ENCODE assay signal across 9 cellular contexts in genomic region chr15:32718822-32719716, GRCh38. TPM values are rescaled to one million over a fixed set of nuclear protein-coding genes. Genes with fewer than 3 reads are reported as not detected.
DNase-seq lines count a peak whose midpoint lies in the region; ATAC-seq and TF ChIP-seq lines count a peak whose summit lies in the region.
"Had no signal": no experiment of that assay in that cellular context is flagged by ENCODE, and none has a peak within 500 bp of the region (broad histone marks: within the 10 kb centered on the region; RNA-seq: fewer than 3 reads in every experiment).

No MANE protein-coding gene starts in this region.

- H2BK12ac ChIP-seq in neuronal stem cell (ENCODE audit: low read length) = peak overlapping the region; percentile 10

- ATAC-seq in Panc1 = peak; percentile 69
- ATAC-seq in HG03045 (IDR thresholded peaks at IDR 0.05; ENCODE audit: unreplicated experiment) = no peak
- ATAC-seq in GM21528 (IDR thresholded peaks at IDR 0.05; ENCODE audit: low FRiP score, unreplicated experiment) = no peak
- no peak for ATAC-seq in GM18870 (IDR thresholded peaks at IDR 0.05; ENCODE audit: unreplicated experiment)

- no peak overlapping the region for H2BK5ac ChIP-seq in neuronal stem cell (ENCODE audit: low read length)

- peak overlapping the region; percentile 85 for H3K9ac ChIP-seq in neuronal stem cell (ENCODE audit: low read depth, low read length, poor library complexity)

- peaks cover 15 to 25% (median 20%) of the 10 kb centered on the region in 3 donors for H3K4me1 Mint-ChIP-seq in CD8-positive, alpha-beta memory T cell

- in situ Hi-C loops in Panc1 (cut with HindIII; ENCODE audit: low pct_unique_long_range_greater_than_20kb, low sequenced_read_pairs) = no loop called here

- peak overlapping the region; percentile 75 for H3K23ac ChIP-seq in neuronal stem cell (ENCODE audit: low read depth, low read length, poor library complexity)

- peak overlapping the region in 4 of 7 donors; percentile 5 to 57 (median 38) for H3K4me3 Mint-ChIP-seq in CD8-positive, alpha-beta memory T cell
- H3K4me3 Mint-ChIP-seq: activated naive CD4-positive, alpha-beta T cell treated with anti-CD3 and anti-CD28 coated beads, Interleukin-2, amount 50 U/mL, for 24 hours had no signal

- no peak overlapping the region for H3K4me3 ChIP-seq in CD8-positive, alpha-beta memory T cell (ENCODE audit: low read length)
- H3K4me3 ChIP-seq in Panc1 (ENCODE audit: low read depth in 2 of 2, low read length in 2 of 2) = peak overlapping the region; percentile 36 to 38
- H3K4me3 ChIP-seq in esophagus muscularis mucosa = peak overlapping the region; percentile 51 to 75 (median 61)
- peak overlapping the region in 1 of 2 donors; percentile 80 for H3K4me3 ChIP-seq in neuronal stem cell (ENCODE audit: low read length in 2 of 2)

- H2AK5ac ChIP-seq in neuronal stem cell (ENCODE audit: low read depth, low read length) = no peak overlapping the region

- no peaks in the 10 kb centered on the region for H3K36me3 Mint-ChIP-seq in CD8-positive, alpha-beta memory T cell
- H3K36me3 Mint-ChIP-seq: activated naive CD4-positive, alpha-beta T cell treated with anti-CD3 and anti-CD28 coated beads, Interleukin-2, amount 50 U/mL, for 24 hours had no signal

- no peaks in the 10 kb centered on the region for H3K9me3 ChIP-seq in CD8-positive, alpha-beta memory T cell (ENCODE audit: low read length)
- H3K9me3 ChIP-seq in Panc1 (ENCODE audit: control insufficient read depth, insufficient read depth, low read depth, low read length) = no peaks in the 10 kb centered on the region
- no peaks in the 10 kb centered on the region for H3K9me3 ChIP-seq in esophagus muscularis mucosa
- peaks cover 0 to 9% of the 10 kb centered on the region in 2 donors for H3K9me3 ChIP-seq in neuronal stem cell (replicated peaks in 1 of 2; ENCODE audit: control insufficient read depth in 2 of 2, insufficient read depth in 1 of 2, low read depth in 1 of 2, low read length in 2 of 2)

- H2AFZ ChIP-seq in neuronal stem cell (ENCODE audit: low read length) = peak overlapping the region; percentile 91

- peaks cover 2% of the 10 kb centered on the region for H3K79me1 ChIP-seq in neuronal stem cell (ENCODE audit: low read depth, low read length)

- no peak overlapping the region for H4K91ac ChIP-seq in neuronal stem cell (ENCODE audit: low read depth, low read length, poor library complexity)

- no peaks in the 10 kb centered on the region for H3K36me3 ChIP-seq in CD8-positive, alpha-beta memory T cell (ENCODE audit: insufficient read depth, low read length)
- H3K36me3 ChIP-seq in Panc1 (ENCODE audit: control insufficient read depth, insufficient read depth, low read length) (no peaks in the 10 kb centered on the region), esophagus muscularis mucosa (no peaks in the 10 kb centered on the region), neuronal stem cell (replicated peaks in 1 of 2; ENCODE audit: control insufficient read depth in 2 of 2, insufficient read depth in 2 of 2, low read length in 2 of 2) (no peaks in the 10 kb centered on the region)

- no peaks in the 10 kb centered on the region for H3K4me1 ChIP-seq in CD8-positive, alpha-beta memory T cell (ENCODE audit: insufficient read depth, low read length)
- H3K4me1 ChIP-seq in Panc1 (ENCODE audit: control insufficient read depth, insufficient read depth, low read length) = no peaks in the 10 kb centered on the region
- peaks cover 10 to 40% (median 34%) of the 10 kb centered on the region in 4 donors for H3K4me1 ChIP-seq in esophagus muscularis mucosa
- H3K4me1 ChIP-seq in neuronal stem cell (ENCODE audit: control insufficient read depth in 2 of 2, insufficient read depth in 1 of 2, low read depth in 1 of 2, low read length in 2 of 2) = peaks cover 1 to 2% of the 10 kb centered on the region in 2 donors

- intact Hi-C loops in Panc1 (cut with micrococcal nuclease; ENCODE audit: unreplicated experiment) (no loop called here), esophagus muscularis mucosa (cut with DNase I) (loop anchor here (5.0 kb wide), 1 partner anchor 37 kb away; no protein-coding TSS in a partner anchor)

- H3K27ac Mint-ChIP-seq in CD8-positive, alpha-beta memory T cell = no peak overlapping the region
- H3K27ac Mint-ChIP-seq: activated naive CD4-positive, alpha-beta T cell treated with anti-CD3 and anti-CD28 coated beads, Interleukin-2, amount 50 U/mL, for 24 hours had no signal

- H3K4ac ChIP-seq in neuronal stem cell (ENCODE audit: low read length) = no peak overlapping the region

- H3K14ac ChIP-seq in neuronal stem cell (ENCODE audit: low read length) = peak overlapping the region; percentile 59

- POLR2A ChIA-PET in CD8-positive, alpha-beta memory T cell (lab: Charles Lee) = no interaction called here
- POLR2A ChIA-PET in Panc1 (lab: Charles Lee) = no interaction called here

- TF ChIP-seq CTCF in Panc1 (IDR thresholded peaks at IDR 0.05) (no peak), esophagus muscularis mucosa (IDR thresholded peaks at IDR 0.05) (no peak)

- TF ChIP-seq POLR2A in esophagus muscularis mucosa (IDR thresholded peaks at IDR 0.05; ENCODE audit: low read depth) = no peak

- CTCF ChIA-PET in CD8-positive, alpha-beta memory T cell (lab: Charles Lee) = no interaction called here
- CTCF ChIA-PET in Panc1 (lab: Charles Lee) = no interaction called here

- WGBS in esophagus muscularis mucosa = 3% methylated on average over 58 of the region's 70 CpGs
- no CpG with 5 or more reads among the region's 70 CpGs for WGBS in neuronal stem cell (ENCODE audit: extremely low coverage in 2 of 2, insufficient read length in 2 of 2, insufficient replicate concordance in 1 of 2), 2 donors

- peak overlapping the region; percentile 92 for H3K4me2 ChIP-seq in neuronal stem cell (ENCODE audit: insufficient read depth, low read length, poor library complexity, severe bottlenecking)

- no peak overlapping the region for H2BK120ac ChIP-seq in neuronal stem cell (ENCODE audit: low read depth, low read length)

- H3K18ac ChIP-seq in neuronal stem cell (ENCODE audit: low read length) = peak overlapping the region; percentile 78

- TF ChIP-seq EP300 in esophagus muscularis mucosa (IDR thresholded peaks at IDR 0.05) = no peak

- no peak overlapping the region for H4K8ac ChIP-seq in neuronal stem cell (ENCODE audit: low read depth, low read length)

- peaks cover 35 to 56% of the 10 kb centered on the region in 2 donors for H3K27me3 Mint-ChIP-seq in CD8-positive, alpha-beta memory T cell

- no peak for DNase-seq in CD8-positive, alpha-beta memory T cell
- no peak for DNase-seq in Panc1 (ENCODE audit: low read depth, low spot score)
- no peak for DNase-seq in esophagus muscularis mucosa (ENCODE audit: extremely low spot score)
- peak; percentile 20 for DNase-seq in neuronal stem cell (ENCODE audit: low spot score)
- no peak for DNase-seq in DMS153 treated with DMSO at 0.1 percent for 48 hours (lab: John Stamatoyannopoulos, UW; ENCODE audit: unreplicated experiment)

- H3K27me3 ChIP-seq in CD8-positive, alpha-beta memory T cell (ENCODE audit: insufficient read depth, low read length, poor library complexity, severe bottlenecking) = peaks cover 18% of the 10 kb centered on the region
- H3K27me3 ChIP-seq in Panc1 (ENCODE audit: control insufficient read depth, insufficient read depth, low read length) = peaks cover 35% of the 10 kb centered on the region
- peaks cover 0 to 53% (median 11%) of the 10 kb centered on the region in 4 donors for H3K27me3 ChIP-seq in esophagus muscularis mucosa
- H3K27me3 ChIP-seq in neuronal stem cell (ENCODE audit: control insufficient read depth in 3 of 3, insufficient read depth in 3 of 3, low read depth in 1 of 3, low read length in 3 of 3) = peaks cover 10 to 93% (median 38%) of the 10 kb centered on the region in 3 experiments

- no peak overlapping the region for H3K27ac ChIP-seq in CD8-positive, alpha-beta memory T cell (ENCODE audit: low read depth, low read length)
- no peak overlapping the region for H3K27ac ChIP-seq in Panc1 (ENCODE audit: low read length)
- H3K27ac ChIP-seq in esophagus muscularis mucosa (replicated peaks in 1 of 4) = peak overlapping the region; percentile 71 to 80 (median 78)
- no peak overlapping the region for H3K27ac ChIP-seq in neuronal stem cell (replicated peaks; ENCODE audit: low read length)

- no TSS peak for BruUV-seq in Panc1 (replicated peaks; lab: Mats Ljungman, UMichigan)

- H3K9me3 Mint-ChIP-seq in CD8-positive, alpha-beta memory T cell = no peaks in the 10 kb centered on the region
- H3K9me3 Mint-ChIP-seq: activated naive CD4-positive, alpha-beta T cell treated with anti-CD3 and anti-CD28 coated beads, Interleukin-2, amount 50 U/mL, for 24 hours had no signal

- peak overlapping the region; percentile 20 for H2BK15ac ChIP-seq in neuronal stem cell (ENCODE audit: low read length)

RNA-seq across cellular contexts. Expression of gene GREM1, which starts 1.3 kb away (rescaled TPM):
- not detected for total RNA-seq in CD8-positive, alpha-beta memory T cell
- polyA plus RNA-seq in CD8-positive, alpha-beta memory T cell = not detected
- total RNA-seq in Panc1 (2021; ENCODE audit: unreplicated experiment) (0.41 TPM), esophagus muscularis mucosa (10 to 100 TPM in 3 of 4 donors, 1 to 10 TPM in 1; 8.6 to 46.1 (median 37.0) TPM)
- 0.02 TPM for polyA plus RNA-seq in Panc1 (2012; ENCODE audit: insufficient read length)
- polyA plus RNA-seq in neuronal stem cell (2013, experiment 1 of 2) = 1.8 TPM
- 1.6 TPM for polyA plus RNA-seq in neuronal stem cell (2013, experiment 2 of 2)

Comparison
In these comparisons a context has a peak if more than half of its experiments do, and no peak if none do; other contexts are left out.
1. H3K27ac ChIP-seq: peak in esophagus muscularis mucosa (4 of 4); none in CD8-positive, alpha-beta memory T cell (single experiment), Panc1 (single experiment) and neuronal stem cell (single experiment).